11 cellular contexts compared by ENCODE assay signal in genomic region chr1:109864063-109864822, GRCh38. TPM values are rescaled to one million over a fixed set of nuclear protein-coding genes. Genes with fewer than 3 reads are reported as not detected.
DNase-seq lines count a peak whose midpoint lies in the region; ATAC-seq and TF ChIP-seq lines count a peak whose summit lies in the region.
"Had no signal": no experiment of that assay in that cellular context is flagged by ENCODE, and none has a peak within 500 bp of the region (broad histone marks: within the 10 kb centered on the region; RNA-seq: fewer than 3 reads in every experiment).

No MANE protein-coding gene starts in this region.

- ATAC-seq in Right ventricle myocardium superior (ENCODE audit: poor library complexity) = peak; percentile 20
- no peak for ATAC-seq in HG02840 (IDR thresholded peaks at IDR 0.05; ENCODE audit: low FRiP score, unreplicated experiment)
- no peak for ATAC-seq in GM19023 (IDR thresholded peaks at IDR 0.05; ENCODE audit: unreplicated experiment)
- no peak for ATAC-seq in GM21825 (IDR thresholded peaks at IDR 0.05; ENCODE audit: unreplicated experiment)

- no peaks in the 10 kb centered on the region for H3K27me3 ChIP-seq in muscle layer of duodenum (ENCODE audit: low read depth, low read length)
- no peaks in the 10 kb centered on the region for H3K27me3 ChIP-seq in vagina
- H3K27me3 ChIP-seq: cardiac muscle cell had no signal

- DNase-seq in Right ventricle myocardium superior = no peak
- no peak for DNase-seq in cardiac septum (ENCODE audit: low spot score)
- peak; percentile 82 for DNase-seq in astrocyte of the spinal cord (ENCODE audit: low read depth, low spot score)
- no peak for DNase-seq in vagina (ENCODE audit: extremely low spot score in 2 of 2)
- DNase-seq: activated CD4-positive, alpha-beta T cell treated with anti-CD3 and anti-CD28 coated beads, Interleukin-2, amount 50 U/mL, for 1 hour; NCI-H1105 had no signal

- H3K4me1 ChIP-seq in muscle layer of duodenum (ENCODE audit: control insufficient read depth in 1 of 2, insufficient read depth in 2 of 2, low read length in 2 of 2) (peaks cover 13 to 15% of the 10 kb centered on the region in 2 donors), vagina (peaks cover 27% of the 10 kb centered on the region)

- no peaks in the 10 kb centered on the region for H3K36me3 ChIP-seq in muscle layer of duodenum (ENCODE audit: control insufficient read depth in 1 of 2, insufficient read depth in 2 of 2, low read length in 2 of 2)
- no peaks in the 10 kb centered on the region for H3K36me3 ChIP-seq in vagina
- H3K36me3 ChIP-seq: cardiac muscle cell had no signal

- intact Hi-C loops in Right ventricle myocardium superior (cut with DNase I) = no loop called here
- intact Hi-C loops in cardiac septum (cut with DNase I) = no loop called here
- intact Hi-C loops in vagina (cut with DNase I) = no loop called here

- H3K4me3 ChIP-seq in astrocyte of the spinal cord (ENCODE audit: low read depth, low read length) (no peak overlapping the region), muscle layer of duodenum (ENCODE audit: low read depth in 1 of 2, low read length in 2 of 2) (peak overlapping the region in 1 of 2 donors; percentile 23), vagina (no peak overlapping the region)
- H3K4me3 ChIP-seq: cardiac muscle cell had no signal

- H3K27ac ChIP-seq in muscle layer of duodenum (ENCODE audit: low read length) (peak overlapping the region; percentile 20), vagina (peak overlapping the region; percentile 66)
- H3K27ac ChIP-seq: cardiac muscle cell had no signal

- in situ Hi-C loops in astrocyte of the spinal cord (cut with HindIII; ENCODE audit: low sequenced_read_pairs) = no loop called here

- TF ChIP-seq POLR2A in vagina (IDR thresholded peaks at IDR 0.05) = no peak

- TF ChIP-seq CTCF in astrocyte of the spinal cord (IDR thresholded peaks at IDR 0.05; ENCODE audit: low read depth, low read length) (no peak), vagina (IDR thresholded peaks at IDR 0.05) (no peak)

- no peaks in the 10 kb centered on the region for H3K9me3 ChIP-seq in muscle layer of duodenum (ENCODE audit: control insufficient read depth in 1 of 2, low read length in 2 of 2)
- no peaks in the 10 kb centered on the region for H3K9me3 ChIP-seq in vagina

RNA-seq across cellular contexts. Expression of gene CSF1, which starts 46.4 kb away (rescaled TPM):
- total RNA-seq in Right ventricle myocardium superior (16.0 TPM), cardiac septum (16.7 TPM), vagina (159 TPM)
